ENCODE assay signal across 1 cellular context in genomic region chr12:113334786-113335539, GRCh38.
A peak's percentile ranks its signal among the peaks of the same experiment; 100 is the strongest.
TF ChIP-seq lines count a peak whose summit lies in the region.

SLC8B1 (minus strand) TSS chr12:113335109; CDS start chr12:113332878, 2,231 bp downstream.

TF ChIP-seq in HepG2, 621 proteins besides CTCF, POLR2A, EP300 and RAD21 (continued from another document and continues in another):
- no peak for TF ChIP-seq ZNF101 (CRISPR knock-in tag; IDR thresholded peaks at IDR 0.05; ENCODE audit: borderline replicate concordance, low read depth)
- no peak for TF ChIP-seq PCBP1 (IDR thresholded peaks at IDR 0.05; ENCODE audit: borderline replicate concordance, low read depth, low read length)
- no peak for TF ChIP-seq NCOA2 (CRISPR knock-in tag; IDR thresholded peaks at IDR 0.05)
- TF ChIP-seq POLR2AphosphoS5 (IDR thresholded peaks at IDR 0.05; ENCODE audit: low read depth, low read length) = peak; percentile 69
- TF ChIP-seq SNAI1 (CRISPR knock-in tag; IDR thresholded peaks at IDR 0.05; ENCODE audit: borderline replicate concordance) = no peak
- no peak for TF ChIP-seq CEBPB (IDR thresholded peaks at IDR 0.05; ENCODE audit: borderline replicate concordance, low read depth, low read length)
- TF ChIP-seq PHF8 (CRISPR knock-in tag; IDR thresholded peaks at IDR 0.05) = peak; percentile 71
- no peak for TF ChIP-seq ZNF597 (CRISPR knock-in tag; IDR thresholded peaks at IDR 0.05)
- TF ChIP-seq ZNF136 (CRISPR knock-in tag; IDR thresholded peaks at IDR 0.05; ENCODE audit: low read depth) = no peak
- no peak for TF ChIP-seq ZNF160 (CRISPR knock-in tag; IDR thresholded peaks at IDR 0.05)
- no peak for TF ChIP-seq HMGA1 (CRISPR knock-in tag; conservative IDR thresholded peaks at IDR 0.05)
- TF ChIP-seq CEBPG (CRISPR knock-in tag; IDR thresholded peaks at IDR 0.05) = no peak
- peak; percentile 16; the same call in 1 of the 2 replicates for TF ChIP-seq ELF3 (CRISPR knock-in tag; IDR thresholded peaks at IDR 0.05)
- peak; percentile 64; the same call in 1 of the 2 replicates for TF ChIP-seq EED (CRISPR knock-in tag; IDR thresholded peaks at IDR 0.05)
- TF ChIP-seq ZNF362 (CRISPR knock-in tag; IDR thresholded peaks at IDR 0.05; ENCODE audit: borderline replicate concordance) = 0 out of 2 replicates have a peak, but pooled peaks have one; percentile 16
- no peak for TF ChIP-seq TP53 (CRISPR knock-in tag; conservative IDR thresholded peaks at IDR 0.05)
- peak; percentile 69; the same call in 1 of the 2 replicates for TF ChIP-seq ZNF124 (CRISPR knock-in tag; IDR thresholded peaks at IDR 0.05)
- TF ChIP-seq ZFP41 (CRISPR knock-in tag; IDR thresholded peaks at IDR 0.05; ENCODE audit: borderline replicate concordance) = no peak
- TF ChIP-seq PCBP2 (optimal IDR thresholded peaks at IDR 0.05; ENCODE audit: low read depth, low read length, poor library complexity, severe bottlenecking) = no peak
- 0 out of 2 replicates have a peak, but pooled peaks have one; percentile 55 for TF ChIP-seq ZNF343 (CRISPR knock-in tag; IDR thresholded peaks at IDR 0.05)
- no peak for TF ChIP-seq HNRNPL (IDR thresholded peaks at IDR 0.05; ENCODE audit: low read depth, low read length)
- no peak for TF ChIP-seq PHB2 (IDR thresholded peaks at IDR 0.05; ENCODE audit: partially characterized antibody)
- TF ChIP-seq SETDB1 (CRISPR knock-in tag; IDR thresholded peaks at IDR 0.05; ENCODE audit: borderline replicate concordance) = no peak
- peak; percentile 80; the same call in 1 of the 2 replicates for TF ChIP-seq POGK (CRISPR knock-in tag; conservative IDR thresholded peaks at IDR 0.05)
- TF ChIP-seq HNRNPLL (IDR thresholded peaks at IDR 0.05; ENCODE audit: low read depth, low read length, poor library complexity, severe bottlenecking) = peak; percentile 67
- no peak for TF ChIP-seq FOXA3 (CRISPR knock-in tag; IDR thresholded peaks at IDR 0.05)
- TF ChIP-seq HNF1A (IDR thresholded peaks at IDR 0.05; ENCODE audit: low read depth) = no peak
- TF ChIP-seq HNF1A (CRISPR knock-in tag; IDR thresholded peaks at IDR 0.05; ENCODE audit: borderline replicate concordance) = no peak; the same call in 1 of the 2 replicates
- peak; percentile 69; the same call in 1 of the 2 replicates for TF ChIP-seq ZNF724P (CRISPR knock-in tag; IDR thresholded peaks at IDR 0.05; ENCODE audit: borderline replicate concordance)
- TF ChIP-seq ZNF777 (CRISPR knock-in tag; IDR thresholded peaks at IDR 0.05) = peak; percentile 46; the same call in 1 of the 2 replicates
- TF ChIP-seq ZFX (CRISPR knock-in tag; IDR thresholded peaks at IDR 0.05; ENCODE audit: low read depth) = peak; percentile 89
- TF ChIP-seq ZNF782 (CRISPR knock-in tag; IDR thresholded peaks at IDR 0.05; ENCODE audit: borderline replicate concordance) = 0 out of 2 replicates have a peak, but pooled peaks have one; percentile 55
- no peak for TF ChIP-seq MTA3 (CRISPR knock-in tag; IDR thresholded peaks at IDR 0.05)
- TF ChIP-seq ZNF143 (CRISPR knock-in tag; IDR thresholded peaks at IDR 0.05) = no peak
- no peak for TF ChIP-seq ZNF850 (CRISPR knock-in tag; conservative IDR thresholded peaks at IDR 0.05)
- no peak for TF ChIP-seq SRF (IDR thresholded peaks at IDR 0.05; ENCODE audit: low read depth, low read length)
- TF ChIP-seq ZNF768 (CRISPR knock-in tag; IDR thresholded peaks at IDR 0.05) = peak; percentile 79; the same call in 1 of the 2 replicates
- TF ChIP-seq PATZ1 (CRISPR knock-in tag; IDR thresholded peaks at IDR 0.05) = peak; percentile 39; the same call in 1 of the 2 replicates
- no peak for TF ChIP-seq GPN1 (CRISPR knock-in tag; IDR thresholded peaks at IDR 0.05; ENCODE audit: borderline replicate concordance)
- no peak for TF ChIP-seq ZNF180 (CRISPR knock-in tag; IDR thresholded peaks at IDR 0.05; ENCODE audit: borderline replicate concordance, low read depth)
- no peak for TF ChIP-seq ZNF24 (IDR thresholded peaks at IDR 0.05)
- no peak for TF ChIP-seq CREB1 (IDR thresholded peaks at IDR 0.05)
- TF ChIP-seq CREB1 (CRISPR knock-in tag; IDR thresholded peaks at IDR 0.05) = no peak
- no peak for TF ChIP-seq KLF9 (CRISPR knock-in tag; IDR thresholded peaks at IDR 0.05; ENCODE audit: low read depth)
- no peak for TF ChIP-seq HNRNPK (IDR thresholded peaks at IDR 0.05; ENCODE audit: low read depth, low read length, poor library complexity, severe bottlenecking)
- TF ChIP-seq ATF1 (CRISPR knock-in tag; IDR thresholded peaks at IDR 0.05) = no peak
- peak; percentile 44; the same call in 1 of the 2 replicates for TF ChIP-seq NR2C2 (CRISPR knock-in tag; IDR thresholded peaks at IDR 0.05; ENCODE audit: borderline replicate concordance)
- no peak for TF ChIP-seq FUBP1 (CRISPR knock-in tag; IDR thresholded peaks at IDR 0.05; ENCODE audit: borderline replicate concordance)
- TF ChIP-seq ZNF512 (CRISPR knock-in tag; IDR thresholded peaks at IDR 0.05) = no peak
- TF ChIP-seq ZFP62 (CRISPR knock-in tag; IDR thresholded peaks at IDR 0.05) = no peak
- peak; percentile 42; the same call in 1 of the 2 replicates for TF ChIP-seq ZNF292 (CRISPR knock-in tag; IDR thresholded peaks at IDR 0.05; ENCODE audit: borderline replicate concordance, low read depth)
- TF ChIP-seq HNF4G (IDR thresholded peaks at IDR 0.05; ENCODE audit: borderline replicate concordance, low read depth, low read length) = no peak
- no peak for TF ChIP-seq HNF4G (CRISPR knock-in tag; IDR thresholded peaks at IDR 0.05; ENCODE audit: borderline replicate concordance, low read depth)
- no peak for TF ChIP-seq HOXA5 (CRISPR knock-in tag; IDR thresholded peaks at IDR 0.05)
- TF ChIP-seq MAFF (IDR thresholded peaks at IDR 0.05; ENCODE audit: low read depth, low read length) = no peak
- no peak for TF ChIP-seq ZNF576 (CRISPR knock-in tag; IDR thresholded peaks at IDR 0.05)
- TF ChIP-seq ZBTB7A (CRISPR knock-in tag; IDR thresholded peaks at IDR 0.05) = 0 out of 2 replicates have a peak, but pooled peaks have one; percentile 36
